Comparison of ENCODE assay signal across 9 cellular contexts in the genomic region with DNA sequence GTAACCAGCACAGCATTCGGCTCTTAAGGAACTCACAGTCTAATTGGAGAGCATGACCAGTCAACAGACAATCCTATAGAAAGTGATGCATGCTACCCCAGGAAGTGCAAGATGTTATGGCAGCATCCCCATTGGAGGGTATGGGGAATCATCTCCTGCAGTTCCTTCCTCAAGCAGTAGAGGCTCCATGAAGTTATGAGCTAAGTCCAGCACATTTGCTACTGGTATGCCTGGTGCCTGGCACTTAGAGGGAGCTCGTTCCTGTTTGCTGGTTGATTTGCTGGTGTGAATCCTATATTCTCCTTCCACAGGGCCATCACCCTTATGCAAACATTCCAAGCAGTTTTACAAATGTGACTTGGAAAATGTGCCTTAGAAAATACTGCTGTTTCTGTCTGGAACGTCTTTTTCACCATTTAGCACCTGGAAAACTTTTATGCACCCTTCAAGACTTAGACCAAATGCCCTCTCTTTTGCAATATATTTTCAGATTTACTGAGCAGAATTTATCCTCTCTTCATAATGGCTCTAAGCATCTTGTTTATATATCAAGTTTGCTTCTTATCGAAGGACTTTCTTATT.
DNase-seq lines count a peak whose midpoint lies in the region; ATAC-seq and TF ChIP-seq lines count a peak whose summit lies in the region.
"Had no signal": no experiment of that assay in that cellular context is flagged by ENCODE, and none has a peak within 500 bp of the region (broad histone marks: within the 10 kb centered on the region; RNA-seq: fewer than 3 reads in every experiment).

No MANE protein-coding gene starts in this region.

- TF ChIP-seq CTCF in cardiac muscle cell (IDR thresholded peaks at IDR 0.05; ENCODE audit: low read depth, low read length) (peak; percentile 47), RWPE2 (IDR thresholded peaks at IDR 0.05; ENCODE audit: poor library complexity, severe bottlenecking) (peak; percentile 46), transverse colon (IDR thresholded peaks at IDR 0.05) (peak; percentile 18 to 41 (median 33))

- H3K36me3 ChIP-seq in cardiac muscle cell (no peaks in the 10 kb centered on the region), RWPE2 (ENCODE audit: low read depth) (no peaks in the 10 kb centered on the region), transverse colon (no peaks in the 10 kb centered on the region)

- H3K4me1 ChIP-seq in cardiac muscle cell (ENCODE audit: low read depth) (peaks cover 13% of the 10 kb centered on the region), RWPE2 (ENCODE audit: insufficient read depth, poor library complexity, severe bottlenecking) (no peaks in the 10 kb centered on the region), transverse colon (no peaks in the 10 kb centered on the region)

- ATAC-seq in left cardiac atrium (no peak), RWPE2 (ENCODE audit: low read depth) (peak; percentile 86), HG03095 (IDR thresholded peaks at IDR 0.05; ENCODE audit: unreplicated experiment) (no peak)

- H3K9me3 ChIP-seq in cardiac muscle cell (ENCODE audit: low read depth), result no peaks in the 10 kb centered on the region
- no peaks in the 10 kb centered on the region for H3K9me3 ChIP-seq in RWPE2 (ENCODE audit: severe bottlenecking)
- H3K9me3 ChIP-seq in transverse colon, result no peaks in the 10 kb centered on the region

- no peak overlapping the region for H3K27ac Mint-ChIP-seq in activated naive CD4-positive, alpha-beta T cell treated with anti-CD3 and anti-CD28 coated beads, Interleukin-2, amount 10 ng/mL, durations not matched to agents 7 days and 5 days
- H3K27ac Mint-ChIP-seq: activated naive CD8-positive, alpha-beta T cell treated with anti-CD3 and anti-CD28 coated beads, Interleukin-2, amount 10 ng/mL, durations not matched to agents 7 days and 5 days had no signal

- TF ChIP-seq EP300 in transverse colon (IDR thresholded peaks at IDR 0.05; ENCODE audit: low read depth), result no peak

- no peaks in the 10 kb centered on the region for H3K36me3 Mint-ChIP-seq in activated naive CD4-positive, alpha-beta T cell treated with anti-CD3 and anti-CD28 coated beads, Interleukin-2, amount 10 ng/mL, durations not matched to agents 7 days and 5 days
- H3K36me3 Mint-ChIP-seq: activated naive CD8-positive, alpha-beta T cell treated with anti-CD3 and anti-CD28 coated beads, Interleukin-2, amount 10 ng/mL, durations not matched to agents 7 days and 5 days had no signal

- CTCF ChIA-PET in activated naive CD4-positive, alpha-beta T cell treated with anti-CD3 and anti-CD28 coated beads, Interleukin-2, amount 10 ng/mL, durations not matched to agents 7 days and 5 days (lab: Charles Lee), result interaction anchor here (1.2 to 1.7 kb wide), 3 partner anchors 71 to 464 kb away, joined by 4 read pairs; no protein-coding TSS in a partner anchor

- no peak overlapping the region for H3K4me3 ChIP-seq in cardiac muscle cell
- H3K4me3 ChIP-seq in RWPE2 (ENCODE audit: severe bottlenecking), result no peak overlapping the region
- H3K4me3 ChIP-seq in transverse colon, result no peak overlapping the region

- WGBS in transverse colon (ENCODE audit: low coverage in 1 of 2), 2 donors, result 47 to 68% methylated on average over 3 to 4 of the region's 4 CpGs

- H3K27ac ChIP-seq in cardiac muscle cell, result no peak overlapping the region
- no peak overlapping the region for H3K27ac ChIP-seq in RWPE2 (ENCODE audit: poor library complexity, severe bottlenecking)
- no peak overlapping the region for H3K27ac ChIP-seq in transverse colon

- in situ Hi-C loops in transverse colon (cut with MboI; ENCODE audit: low pct_ligation_motif_present in 1 of 4, low pct_unique_long_range_greater_than_20kb in 1 of 4, low sequenced_read_pairs in 3 of 4), result no loop called here

- no peaks in the 10 kb centered on the region for H3K9me3 Mint-ChIP-seq in activated naive CD4-positive, alpha-beta T cell treated with anti-CD3 and anti-CD28 coated beads, Interleukin-2, amount 10 ng/mL, durations not matched to agents 7 days and 5 days
- H3K9me3 Mint-ChIP-seq: activated naive CD8-positive, alpha-beta T cell treated with anti-CD3 and anti-CD28 coated beads, Interleukin-2, amount 10 ng/mL, durations not matched to agents 7 days and 5 days had no signal

- intact Hi-C loops in left cardiac atrium (cut with DNase I) (loop anchor here in 1 of 2 donors (5.0 kb wide), 1 partner anchor 199 kb away; no protein-coding TSS in a partner anchor), transverse colon (cut with DNase I; ENCODE audit: low total_unique reads) (no loop called here)

- no peaks in the 10 kb centered on the region for H3K4me1 Mint-ChIP-seq in activated naive CD4-positive, alpha-beta T cell treated with anti-CD3 and anti-CD28 coated beads, Interleukin-2, amount 10 ng/mL, durations not matched to agents 7 days and 5 days

- TF ChIP-seq POLR2A in transverse colon (IDR thresholded peaks at IDR 0.05), result no peak

- peaks cover 12% of the 10 kb centered on the region for H3K27me3 ChIP-seq in cardiac muscle cell
- H3K27me3 ChIP-seq in RWPE2 (ENCODE audit: insufficient read depth, poor library complexity, severe bottlenecking), result no peaks in the 10 kb centered on the region
- H3K27me3 ChIP-seq in transverse colon, result no peaks in the 10 kb centered on the region

- peaks cover 9% of the 10 kb centered on the region for H3K27me3 Mint-ChIP-seq in activated naive CD4-positive, alpha-beta T cell treated with anti-CD3 and anti-CD28 coated beads, Interleukin-2, amount 10 ng/mL, durations not matched to agents 7 days and 5 days

- DNase-seq in cardiac muscle cell (ENCODE audit: low read depth in 1 of 2, low spot score in 1 of 2) (peak; percentile 40 to 74), left cardiac atrium (no peak), LHCN-M2 (ENCODE audit: low read depth) (peak; percentile 3), RWPE2 (ENCODE audit: low spot score) (no peak), foreskin melanocyte (peak; percentile 13), transverse colon (no peak)
- no peak for DNase-seq in activated naive CD4-positive, alpha-beta T cell treated with anti-CD3 and anti-CD28 coated beads, Interleukin-2, amount 10 ng/mL, durations not matched to agents 7 days and 5 days
- DNase-seq: activated naive CD8-positive, alpha-beta T cell treated with anti-CD3 and anti-CD28 coated beads, Interleukin-2, amount 10 ng/mL, durations not matched to agents 7 days and 5 days had no signal

- no peak overlapping the region for H3K4me3 Mint-ChIP-seq in activated naive CD4-positive, alpha-beta T cell treated with anti-CD3 and anti-CD28 coated beads, Interleukin-2, amount 10 ng/mL, durations not matched to agents 7 days and 5 days
- H3K4me3 Mint-ChIP-seq: activated naive CD8-positive, alpha-beta T cell treated with anti-CD3 and anti-CD28 coated beads, Interleukin-2, amount 10 ng/mL, durations not matched to agents 7 days and 5 days had no signal

Comparison
In these comparisons a context has a peak if more than half of its experiments do, and no peak if none do; other contexts are left out.
1. DNase-seq: peak in cardiac muscle cell (2 of 2), LHCN-M2 (single experiment) and foreskin melanocyte (single experiment); none in left cardiac atrium (single experiment), RWPE2 (single experiment), transverse colon (single experiment) and activated naive CD4-positive, alpha-beta T cell treated with anti-CD3 and anti-CD28 coated beads, Interleukin-2, amount 10 ng/mL, durations not matched to agents 7 days and 5 days (single experiment).
2. Peak in every context shown above with its lines, with median percentiles within 50 percentile points of each other: CTCF ChIP-seq.